ENCODE assay signal across 8 cellular contexts in genomic region chr11:5600374-5600851, GRCh38. TPM values are rescaled to one million over a fixed set of nuclear protein-coding genes. Genes with fewer than 3 reads are reported as not detected.
DNase-seq lines count a peak whose midpoint lies in the region; ATAC-seq, FAIRE-seq and TF ChIP-seq lines count a peak whose summit lies in the region.

No MANE protein-coding gene starts in this region.

- H3K4me3 ChIP-seq in mesendoderm (ENCODE audit: low read length), result no peak overlapping the region

- peaks cover 13% of the 10 kb centered on the region for H3K4me1 ChIP-seq in mesendoderm (ENCODE audit: control insufficient read depth, low read depth, low read length)

- H3K36me3 ChIP-seq in mesendoderm (ENCODE audit: control insufficient read depth, insufficient read depth, low read length), result peaks cover 1% of the 10 kb centered on the region

- H3K36me3 Mint-ChIP-seq in activated CD4-positive, alpha-beta T cell treated with anti-CD3 and anti-CD28 coated beads, Interleukin-2, amount 10 ng/mL, durations not matched to agents 24 days and 14 days (ENCODE audit: low read depth), result no peaks in the 10 kb centered on the region

- no peak overlapping the region for H4K8ac ChIP-seq in mesendoderm (ENCODE audit: low read depth, low read length)

- no peaks in the 10 kb centered on the region for H3K27me3 ChIP-seq in mesendoderm (ENCODE audit: insufficient read depth, low read length, poor library complexity)

- no peak overlapping the region for H2BK5ac ChIP-seq in mesendoderm (ENCODE audit: low read length)

- H3K23ac ChIP-seq in mesendoderm (ENCODE audit: low read length), result no peak overlapping the region

- H3K79me2 ChIP-seq in mesendoderm (ENCODE audit: control insufficient read depth, insufficient read depth, low read length), result no peaks in the 10 kb centered on the region

- H2AK5ac ChIP-seq in mesendoderm (ENCODE audit: low read length), result no peak overlapping the region

- peak overlapping the region; percentile 78 for H3K18ac ChIP-seq in mesendoderm (ENCODE audit: low read length)

- DNase-seq in GM12892 (ENCODE audit: insufficient read length) (peak; percentile 35), NCI-H146 treated with DMSO at 0.1 percent for 48 hours (lab: John Stamatoyannopoulos, UW; ENCODE audit: unreplicated experiment) (peak; percentile 5), mesendoderm (peak; percentile 95)
- peak; percentile 86 for DNase-seq in activated CD4-positive, alpha-beta T cell treated with anti-CD3 and anti-CD28 coated beads, Interleukin-2, amount 10 ng/mL, durations not matched to agents 24 days and 14 days
- DNase-seq in effector CD8-positive, alpha-beta T cell (lab: John Stamatoyannopoulos, UW), result peak; percentile 17
- peak; percentile 5 to 33 for DNase-seq in stimulated activated CD8-positive, alpha-beta memory T cell treated with anti-CD3 and anti-CD28 coated beads, Interleukin-4, amount 100 ng/mL, for 4 hours (ENCODE audit: low read depth in 2 of 2, low spot score in 1 of 2)

- intact Hi-C loops in activated CD4-positive, alpha-beta T cell treated with anti-CD3 and anti-CD28 coated beads, Interleukin-2, amount 10 ng/mL, durations not matched to agents 24 days and 14 days (cut with micrococcal nuclease), result loop anchor here (1.0 kb wide), 2 partner anchors 112 to 208 kb away; partner anchors contain the start of gene OR52N2

- H3K4ac ChIP-seq in mesendoderm (ENCODE audit: low read depth, low read length), result no peak overlapping the region

- peak overlapping the region; percentile 44 for H3K56ac ChIP-seq in mesendoderm (ENCODE audit: low read length)

- no peak overlapping the region for H2BK15ac ChIP-seq in mesendoderm (replicated peaks; ENCODE audit: low read depth)

- H2BK120ac ChIP-seq in mesendoderm (ENCODE audit: low read depth, low read length), result no peak overlapping the region

- H3K79me1 ChIP-seq in mesendoderm (ENCODE audit: low read length), result peaks cover 4% of the 10 kb centered on the region

- no peak for TF ChIP-seq POLR2A in GM12892 (IDR thresholded peaks at IDR 0.05; ENCODE audit: low read depth, low read length)

- peak; percentile 86 for ATAC-seq in HG02763 (IDR thresholded peaks at IDR 0.05; ENCODE audit: unreplicated experiment)

- H3K27ac Mint-ChIP-seq in activated CD4-positive, alpha-beta T cell treated with anti-CD3 and anti-CD28 coated beads, Interleukin-2, amount 10 ng/mL, durations not matched to agents 24 days and 14 days, result no peak overlapping the region

- H3K27me3 Mint-ChIP-seq in activated CD4-positive, alpha-beta T cell treated with anti-CD3 and anti-CD28 coated beads, Interleukin-2, amount 10 ng/mL, durations not matched to agents 24 days and 14 days, result peaks cover 6% of the 10 kb centered on the region

- no peak overlapping the region for H4K5ac ChIP-seq in mesendoderm (ENCODE audit: low read length)

- FAIRE-seq in A204.1 (lab: Jason Lieb, UNC) (peak; percentile 93), GM12892 (lab: Jason Lieb, UNC) (peak; percentile 90)

- no CpG with 5 or more reads among the region's 9 CpGs for WGBS in mesendoderm (ENCODE audit: extremely low coverage, insufficient coverage, low lambda C conversion rate)

- H3K4me2 ChIP-seq in mesendoderm (ENCODE audit: low read length), result no peak overlapping the region

- H3K4me3 Mint-ChIP-seq in activated CD4-positive, alpha-beta T cell treated with anti-CD3 and anti-CD28 coated beads, Interleukin-2, amount 10 ng/mL, durations not matched to agents 24 days and 14 days, result no peak overlapping the region

- peaks cover 10% of the 10 kb centered on the region for H3K4me1 Mint-ChIP-seq in activated CD4-positive, alpha-beta T cell treated with anti-CD3 and anti-CD28 coated beads, Interleukin-2, amount 10 ng/mL, durations not matched to agents 24 days and 14 days

- no peak overlapping the region for H3K9ac ChIP-seq in mesendoderm (ENCODE audit: low read length)

- no peaks in the 10 kb centered on the region for H3K9me3 Mint-ChIP-seq in activated CD4-positive, alpha-beta T cell treated with anti-CD3 and anti-CD28 coated beads, Interleukin-2, amount 10 ng/mL, durations not matched to agents 24 days and 14 days

- H3K27ac ChIP-seq in mesendoderm (ENCODE audit: low read depth, low read length), result no peak overlapping the region

RNA-seq across cellular contexts. Expression of gene TRIM6, which starts 4.0 kb away (rescaled TPM):
- 1.0 TPM for polyA plus RNA-seq in GM12892 (2012; ENCODE audit: missing spikeins)
- 0.14 and 0.62 TPM in 2 replicates for total RNA-seq in activated CD4-positive, alpha-beta T cell treated with anti-CD3 and anti-CD28 coated beads, Interleukin-2, amount 10 ng/mL, durations not matched to agents 24 days and 14 days
- 13.8 TPM for polyA plus RNA-seq in mesendoderm (2013, experiment 1 of 2)
- polyA plus RNA-seq in mesendoderm (2013, experiment 2 of 2), result 12.9 TPM

RNA-seq across cellular contexts. Expression of gene OR52B6, which starts 19.7 kb away (rescaled TPM):
- 0.47 TPM for polyA plus RNA-seq in GM12892 (2012; ENCODE audit: missing spikeins)
- not detected in 2 replicates for total RNA-seq in activated CD4-positive, alpha-beta T cell treated with anti-CD3 and anti-CD28 coated beads, Interleukin-2, amount 10 ng/mL, durations not matched to agents 24 days and 14 days
- polyA plus RNA-seq in mesendoderm (2013, experiment 1 of 2), result not detected
- polyA plus RNA-seq in mesendoderm (2013, experiment 2 of 2), result not detected

RNA-seq across cellular contexts. Expression of gene TRIM34, which starts 24.4 kb away (rescaled TPM):
- 24.7 TPM for polyA plus RNA-seq in GM12892 (2012; ENCODE audit: missing spikeins)
- 5.3 TPM in 2 replicates for total RNA-seq in activated CD4-positive, alpha-beta T cell treated with anti-CD3 and anti-CD28 coated beads, Interleukin-2, amount 10 ng/mL, durations not matched to agents 24 days and 14 days
- 0.72 TPM for polyA plus RNA-seq in mesendoderm (2013, experiment 1 of 2)
- polyA plus RNA-seq in mesendoderm (2013, experiment 2 of 2), result 0.63 TPM

RNA-seq across cellular contexts. Expression of gene OR52H1, which starts 52.1 kb away (rescaled TPM):
- not detected for polyA plus RNA-seq in GM12892 (2012; ENCODE audit: missing spikeins)
- not detected in 2 replicates for total RNA-seq in activated CD4-positive, alpha-beta T cell treated with anti-CD3 and anti-CD28 coated beads, Interleukin-2, amount 10 ng/mL, durations not matched to agents 24 days and 14 days
- not detected for polyA plus RNA-seq in mesendoderm (2013, experiment 1 of 2)
- not detected for polyA plus RNA-seq in mesendoderm (2013, experiment 2 of 2)

Comparison
In these comparisons a context has a peak if more than half of its experiments do, and no peak if none do; other contexts are left out.
1. DNase-seq: peak in every context shown above with its lines; median percentile 95 in mesendoderm; 86 in activated CD4-positive, alpha-beta T cell treated with anti-CD3 and anti-CD28 coated beads, Interleukin-2, amount 10 ng/mL, durations not matched to agents 24 days and 14 days; 35 in GM12892; 19 in stimulated activated CD8-positive, alpha-beta memory T cell treated with anti-CD3 and anti-CD28 coated beads, Interleukin-4, amount 100 ng/mL, for 4 hours; 17 in effector CD8-positive, alpha-beta T cell; 5 in NCI-H146 treated with DMSO at 0.1 percent for 48 hours.